22 cellular contexts compared by ENCODE assay signal in genomic region chr3:44455318-44455717, GRCh38.
"Had no signal": no experiment of that assay in that cellular context is flagged by ENCODE, and none has a peak within 500 bp of the region (broad histone marks: within the 10 kb centered on the region; RNA-seq: fewer than 3 reads in every experiment).

No MANE protein-coding gene starts in this region.

- DNase-seq: KBM-7, MV-4-11, NCI-H1048, NCI-H1105, NCI-H1417, NCI-H1436 treated with DMSO at 0.1 percent for 48 hours, NCI-H1694, NCI-H1930, NCI-H2081, NCI-H2107, NCI-H2227 treated with DMSO at 0.1 percent for 48 hours, NCI-H446, NCI-H510A, NCI-H524 treated with DMSO at 0.1 percent for 48 hours, NCI-H69, NCI-H774, Right ventricle myocardium superior, RPMI8226, SIG-M5 had no signal

- H3K27me3 ChIP-seq: SJSA1 had no signal

- H3K4me1 ChIP-seq: SJSA1 had no signal

- H3K27ac ChIP-seq: HL-60, SJSA1, SK-N-MC had no signal

- H3K4me3 ChIP-seq: SJSA1, SK-N-MC had no signal

- H3K9me3 ChIP-seq: SJSA1 had no signal
